ENCODE assay signal across 8 cellular contexts in the genomic region with DNA sequence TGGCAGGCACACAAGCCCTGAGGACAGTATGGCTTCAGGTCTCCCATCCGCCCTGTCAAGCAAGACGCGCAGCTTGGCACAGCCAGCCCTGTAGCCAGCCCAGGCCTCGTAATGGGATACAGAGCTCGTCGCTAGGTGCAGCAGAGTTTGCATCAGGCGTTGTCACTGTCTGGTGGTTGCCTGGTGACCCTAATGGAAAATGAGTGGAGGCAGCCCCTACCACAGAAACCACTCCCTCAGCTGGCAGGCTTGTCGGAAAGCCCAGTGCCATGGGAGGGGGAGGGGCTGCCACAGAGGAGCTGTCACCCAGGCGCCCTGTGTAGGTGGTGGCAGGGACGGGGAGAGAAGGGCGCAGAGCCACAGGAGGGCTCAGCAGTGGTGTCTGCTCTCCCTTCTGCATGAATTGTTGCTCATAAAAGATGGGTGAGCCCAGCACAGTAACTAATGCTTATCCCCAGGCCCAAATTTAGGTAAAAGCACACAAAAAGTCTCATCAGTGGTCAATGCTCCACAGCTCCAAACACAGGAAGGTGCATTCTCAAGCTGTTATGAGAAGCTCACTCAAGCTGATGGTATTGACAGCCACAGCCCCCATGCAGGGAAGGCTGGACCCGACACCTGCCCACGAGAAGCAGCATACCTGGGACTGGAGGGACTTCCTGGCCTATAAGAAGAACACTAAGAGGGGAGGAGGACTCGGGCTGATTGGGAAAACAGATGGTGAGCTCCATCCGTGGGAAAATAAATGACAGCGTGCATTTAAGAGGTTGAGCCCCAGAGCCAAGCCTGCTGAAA.
DNase-seq lines count a peak whose midpoint lies in the region; ATAC-seq and TF ChIP-seq lines count a peak whose summit lies in the region.

No MANE protein-coding gene starts in this region.

- H3K27ac ChIP-seq in WERI-Rb-1 (no peak overlapping the region), ascending aorta (peak overlapping the region in 1 of 2 donors; percentile 76)

- no peaks in the 10 kb centered on the region for H3K36me3 Mint-ChIP-seq in glutamatergic neuron (ENCODE audit: unreplicated experiment)

- peak; percentile 51 for ATAC-seq in HG03159 (IDR thresholded peaks at IDR 0.05; ENCODE audit: unreplicated experiment)

- H3K27me3 ChIP-seq in WERI-Rb-1 (ENCODE audit: insufficient read depth, low read depth, severe bottlenecking) (no peaks in the 10 kb centered on the region), ascending aorta (no peaks in the 10 kb centered on the region), H7 (ENCODE audit: control insufficient read depth, insufficient read depth, low read length) (no peaks in the 10 kb centered on the region)

- H3K27ac Mint-ChIP-seq in glutamatergic neuron (ENCODE audit: unreplicated experiment) = no peak overlapping the region

- H3K9me3 Mint-ChIP-seq in glutamatergic neuron (ENCODE audit: unreplicated experiment) = no peaks in the 10 kb centered on the region

- H3K4me3 Mint-ChIP-seq in glutamatergic neuron (ENCODE audit: unreplicated experiment) = no peak overlapping the region

- H3K4me1 Mint-ChIP-seq in glutamatergic neuron (ENCODE audit: low read depth, unreplicated experiment) = peaks cover 9% of the 10 kb centered on the region

- peaks cover 4 to 21% of the 10 kb centered on the region in 2 donors for H3K4me1 ChIP-seq in ascending aorta

- no peak overlapping the region for H3K4me3 ChIP-seq in WERI-Rb-1 (ENCODE audit: low read depth, low read length)
- H3K4me3 ChIP-seq in ascending aorta = no peak overlapping the region
- H3K4me3 ChIP-seq in H7 (ENCODE audit: insufficient read depth, low read depth, low read length) = no peak overlapping the region

- H3K27me3 Mint-ChIP-seq in glutamatergic neuron (ENCODE audit: unreplicated experiment) = no peaks in the 10 kb centered on the region

- intact Hi-C loops in ascending aorta (cut with DNase I) = loop anchor here (5.0 kb wide), 1 partner anchor 250 kb away; no protein-coding TSS in a partner anchor

- H3K36me3 ChIP-seq in WERI-Rb-1 = no peaks in the 10 kb centered on the region
- H3K36me3 ChIP-seq in ascending aorta = no peaks in the 10 kb centered on the region
- no peaks in the 10 kb centered on the region for H3K36me3 ChIP-seq in H7 (replicated peaks; ENCODE audit: control insufficient read depth, insufficient read depth, low read length)

- H3K9me3 ChIP-seq in WERI-Rb-1 (ENCODE audit: severe bottlenecking) = no peaks in the 10 kb centered on the region
- no peaks in the 10 kb centered on the region for H3K9me3 ChIP-seq in ascending aorta

- DNase-seq in WERI-Rb-1 (peak; percentile 21), glutamatergic neuron (no peak), ascending aorta (ENCODE audit: low spot score in 2 of 2) (no peak), H7 (no peak), 8988T (no peak)
- DNase-seq in central memory CD4-positive, alpha-beta T cell = peak; percentile 89
- peak; percentile 90 for DNase-seq in stimulated activated CD4-positive, alpha-beta T cell treated with anti-CD3 and anti-CD28 coated beads, Interleukin-2, amount 100 ng/mL, for 4 hours (ENCODE audit: low read depth)

- no peak for TF ChIP-seq CTCF in WERI-Rb-1 (IDR thresholded peaks at IDR 0.05; ENCODE audit: low read depth, low read length)
- no peak for TF ChIP-seq CTCF in glutamatergic neuron (IDR thresholded peaks at IDR 0.05; ENCODE audit: partially characterized antibody, unreplicated experiment)
- no peak for TF ChIP-seq CTCF in ascending aorta (IDR thresholded peaks at IDR 0.05)

Comparison
In these comparisons a context has a peak if more than half of its experiments do, and no peak if none do; other contexts are left out.
1. DNase-seq: peak in WERI-Rb-1 (single experiment), central memory CD4-positive, alpha-beta T cell (single experiment) and stimulated activated CD4-positive, alpha-beta T cell treated with anti-CD3 and anti-CD28 coated beads, Interleukin-2, amount 100 ng/mL, for 4 hours (single experiment); none in glutamatergic neuron (single experiment), ascending aorta (0 of 2), H7 (single experiment) and 8988T (single experiment).